8 cellular contexts compared by ENCODE assay signal in genomic region chr19:11560404-11560988, GRCh38. TPM values are rescaled to one million over a fixed set of nuclear protein-coding genes. Genes with fewer than 3 reads are reported as not detected.
DNase-seq lines count a peak whose midpoint lies in the region; ATAC-seq and TF ChIP-seq lines count a peak whose summit lies in the region.

No MANE protein-coding gene starts in this region.

- no peak overlapping the region for H3K23ac ChIP-seq in IMR-90 (ENCODE audit: low read depth, low read length)

- no peak overlapping the region for H4K5ac ChIP-seq in IMR-90 (ENCODE audit: low read depth, low read length)

- intact Hi-C loops in IMR-90 (cut with micrococcal nuclease) (loop anchor here (2.0 kb wide), 1 partner anchor 26 kb away; no protein-coding TSS in a partner anchor), Panc1 (cut with micrococcal nuclease; ENCODE audit: unreplicated experiment) (no loop called here)

- no peak overlapping the region for H2BK120ac ChIP-seq in IMR-90 (ENCODE audit: low read depth, low read length)

- H2BK5ac ChIP-seq in IMR-90 (ENCODE audit: low read depth, low read length, poor library complexity, severe bottlenecking): no peak overlapping the region

- TF ChIP-seq RAD21 in IMR-90 (IDR thresholded peaks at IDR 0.05; ENCODE audit: low read length): peak; percentile 81

- no peak overlapping the region for H3K27ac ChIP-seq in IMR-90 (ENCODE audit: insufficient read depth, low read length)
- no peak overlapping the region for H3K27ac ChIP-seq in Panc1 (ENCODE audit: low read length)

- H3K9me3 ChIP-seq in IMR-90 (ENCODE audit: control insufficient read depth, insufficient read depth, low read length) (no peaks in the 10 kb centered on the region), Panc1 (ENCODE audit: control insufficient read depth, insufficient read depth, low read depth, low read length) (no peaks in the 10 kb centered on the region)

- H2AFZ ChIP-seq in IMR-90 (replicated peaks; ENCODE audit: low read length, poor library complexity): no peak overlapping the region

- H3K14ac ChIP-seq in IMR-90 (replicated peaks; ENCODE audit: low read depth, low read length): no peak overlapping the region

- 0 out of 2 replicates have a peak overlapping the region, but pooled peaks have one; percentile 1 for H2AK5ac ChIP-seq in IMR-90 (ENCODE audit: low read depth, low read length)

- 30% methylated on average over 2 of the region's 9 CpGs; no CpG with 5 or more reads in 1 of the 2 experiments for WGBS in IMR-90 (ENCODE audit: extremely low coverage in 2 of 2, insufficient read length in 1 of 2), 2 experiments

- peaks cover 40% of the 10 kb centered on the region for H3K4me1 Mint-ChIP-seq in activated naive CD4-positive, alpha-beta T cell treated with anti-CD3 and anti-CD28 coated beads, Interleukin-2, amount 10 ng/mL, durations not matched to agents 7 days and 5 days
- peaks cover 11% of the 10 kb centered on the region for H3K4me1 Mint-ChIP-seq in glutamatergic neuron (ENCODE audit: low read depth, unreplicated experiment)

- peaks cover 28% of the 10 kb centered on the region for H4K20me1 ChIP-seq in IMR-90 (ENCODE audit: insufficient read depth, low read length)

- H3K18ac ChIP-seq in IMR-90 (ENCODE audit: low read depth, low read length): no peak overlapping the region

- H3K27me3 Mint-ChIP-seq in activated naive CD4-positive, alpha-beta T cell treated with anti-CD3 and anti-CD28 coated beads, Interleukin-2, amount 10 ng/mL, durations not matched to agents 7 days and 5 days: no peaks in the 10 kb centered on the region
- H3K27me3 Mint-ChIP-seq in glutamatergic neuron (ENCODE audit: unreplicated experiment): peaks cover 3% of the 10 kb centered on the region

- peak overlapping the region; percentile 16 for H3K27ac Mint-ChIP-seq in activated naive CD4-positive, alpha-beta T cell treated with anti-CD3 and anti-CD28 coated beads, Interleukin-2, amount 10 ng/mL, durations not matched to agents 7 days and 5 days
- H3K27ac Mint-ChIP-seq in glutamatergic neuron (ENCODE audit: unreplicated experiment): peak overlapping the region; percentile 56

- no peak for TF ChIP-seq POLR2A in IMR-90 (IDR thresholded peaks at IDR 0.05; ENCODE audit: low read depth, low read length)

- H3K9me1 ChIP-seq in IMR-90 (ENCODE audit: insufficient read depth, low read length): peaks cover 8% of the 10 kb centered on the region; the same call in 1 of the 2 replicates

- dilution Hi-C loops in IMR-90 (cut with HindIII; ENCODE audit: low sequenced_read_pairs, unreplicated experiment): no loop called here

- peak overlapping the region; percentile 24; the same call in 1 of the 2 replicates for H3K4me2 ChIP-seq in IMR-90 (ENCODE audit: low read depth, low read length)

- ATAC-seq in IMR-90 (ENCODE audit: low read depth): peak; percentile 58
- ATAC-seq in Panc1: peak; percentile 54; the same call in 1 of the 2 replicates
- no peak for ATAC-seq in GM18511 (IDR thresholded peaks at IDR 0.05; ENCODE audit: unreplicated experiment)

- in situ Hi-C loops in ACHN (cut with HindIII; ENCODE audit: low pct_ligation_motif_present, low pct_unique_long_range_greater_than_20kb, low sequenced_read_pairs): no loop called here
- in situ Hi-C loops in IMR-90 (cut with MboI; ENCODE audit: low sequenced_read_pairs): no loop called here
- in situ Hi-C loops in Panc1 (cut with HindIII; ENCODE audit: low pct_unique_long_range_greater_than_20kb, low sequenced_read_pairs): loop anchor here (25.0 kb wide), 1 partner anchor 248 kb away; no protein-coding TSS in a partner anchor

- peaks cover 6 to 41% of the 10 kb centered on the region in 2 experiments for H3K79me1 ChIP-seq in IMR-90 (ENCODE audit: low read depth in 1 of 2, low read length in 2 of 2)

- peak overlapping the region; percentile 57 for H3K4me3 Mint-ChIP-seq in activated naive CD4-positive, alpha-beta T cell treated with anti-CD3 and anti-CD28 coated beads, Interleukin-2, amount 10 ng/mL, durations not matched to agents 7 days and 5 days
- peak overlapping the region; percentile 80 for H3K4me3 Mint-ChIP-seq in glutamatergic neuron (ENCODE audit: unreplicated experiment)

- CTCF ChIA-PET in IMR-90 (lab: Yijun Ruan, JAX) (interaction anchor here (0.9 to 1.0 kb wide), 2 partner anchors 12 to 140 kb away, joined by 3 read pairs; no protein-coding TSS in a partner anchor), Panc1 (lab: Charles Lee) (no interaction called here)
- CTCF ChIA-PET in activated naive CD4-positive, alpha-beta T cell treated with anti-CD3 and anti-CD28 coated beads, Interleukin-2, amount 10 ng/mL, durations not matched to agents 7 days and 5 days (lab: Charles Lee): interaction anchor here (0.6 to 8.2 kb wide), 10 partner anchors 8 to 915 kb away, joined by 3 to 127 read pairs (median 3); no protein-coding TSS in a partner anchor

- BruUV-seq in IMR-90 (replicated peaks; lab: Mats Ljungman, UMichigan) (no TSS peak), Panc1 (replicated peaks; lab: Mats Ljungman, UMichigan) (no TSS peak)

- no peak overlapping the region for H3K9ac ChIP-seq in IMR-90 (ENCODE audit: low read depth, low read length)

- no peak overlapping the region for H2BK15ac ChIP-seq in IMR-90 (ENCODE audit: low read depth, low read length)

- peak; percentile 80 for TF ChIP-seq CTCF in GM12865 (IDR thresholded peaks at IDR 0.05; ENCODE audit: insufficient read depth, low read depth, low read length, missing control alignments)
- TF ChIP-seq CTCF in IMR-90 (conservative IDR thresholded peaks at IDR 0.05; ENCODE audit: low read depth, low read length): peak; percentile 74
- TF ChIP-seq CTCF in Panc1 (IDR thresholded peaks at IDR 0.05): peak; percentile 74
- peak; percentile 67 for TF ChIP-seq CTCF in glutamatergic neuron (IDR thresholded peaks at IDR 0.05; ENCODE audit: partially characterized antibody, unreplicated experiment)

- POLR2A ChIA-PET in IMR-90 (lab: Charles Lee; ENCODE audit: unreplicated experiment) (no interaction called here), Panc1 (lab: Charles Lee) (no interaction called here)

- H3K36me3 ChIP-seq in IMR-90 (ENCODE audit: control insufficient read depth, insufficient read depth, low read length) (peaks cover 4% of the 10 kb centered on the region), Panc1 (ENCODE audit: control insufficient read depth, insufficient read depth, low read length) (no peaks in the 10 kb centered on the region; the same call in 1 of the 2 replicates)

- H2AK9ac ChIP-seq in IMR-90 (replicated peaks; ENCODE audit: low read depth, low read length, poor library complexity): no peak overlapping the region

- H4K91ac ChIP-seq in IMR-90 (ENCODE audit: insufficient read depth, low read depth, low read length): no peak overlapping the region

- H4K8ac ChIP-seq in IMR-90 (ENCODE audit: low read depth in 2 of 2, low read length in 2 of 2): no peak overlapping the region

- H3K56ac ChIP-seq in IMR-90 (ENCODE audit: extremely low read depth, insufficient read depth, low read length): no peak overlapping the region

- H3K27me3 ChIP-seq in IMR-90 (ENCODE audit: control insufficient read depth, insufficient read depth, low read length) (no peaks in the 10 kb centered on the region), Panc1 (ENCODE audit: control insufficient read depth, insufficient read depth, low read length) (no peaks in the 10 kb centered on the region)

- H3K4me1 ChIP-seq in IMR-90 (ENCODE audit: control insufficient read depth, insufficient read depth, low read length) (no peaks in the 10 kb centered on the region), Panc1 (ENCODE audit: control insufficient read depth, insufficient read depth, low read length) (no peaks in the 10 kb centered on the region)

- H2BK20ac ChIP-seq in IMR-90 (ENCODE audit: low read depth, low read length): no peak overlapping the region

- no peak overlapping the region for H3K4ac ChIP-seq in IMR-90 (ENCODE audit: low read depth, low read length)

- H3K9me3 Mint-ChIP-seq in activated naive CD4-positive, alpha-beta T cell treated with anti-CD3 and anti-CD28 coated beads, Interleukin-2, amount 10 ng/mL, durations not matched to agents 7 days and 5 days: no peaks in the 10 kb centered on the region
- H3K9me3 Mint-ChIP-seq in glutamatergic neuron (ENCODE audit: unreplicated experiment): peaks cover 2% of the 10 kb centered on the region

- DNase-seq in ACHN: peak; percentile 58
- DNase-seq in GM12865 (ENCODE audit: low read depth): peak; percentile 93
- DNase-seq in IMR-90: peak; percentile 84
- peak; percentile 51 for DNase-seq in Panc1 (ENCODE audit: low read depth, low spot score)
- DNase-seq in activated naive CD4-positive, alpha-beta T cell treated with anti-CD3 and anti-CD28 coated beads, Interleukin-2, amount 10 ng/mL, durations not matched to agents 7 days and 5 days: peak; percentile 75
- DNase-seq in glutamatergic neuron: no peak
- DNase-seq in retina: peak; percentile 46

- peak overlapping the region; percentile 94 for H3K4me3 ChIP-seq in GM12865 (ENCODE audit: low read depth, low read length)
- no peak overlapping the region for H3K4me3 ChIP-seq in IMR-90 (ENCODE audit: insufficient read depth, low read depth, low read length)
- peak overlapping the region; percentile 77 to 80 for H3K4me3 ChIP-seq in Panc1 (ENCODE audit: low read depth in 2 of 2, low read length in 2 of 2)

- peaks cover 6% of the 10 kb centered on the region for H3K36me3 Mint-ChIP-seq in activated naive CD4-positive, alpha-beta T cell treated with anti-CD3 and anti-CD28 coated beads, Interleukin-2, amount 10 ng/mL, durations not matched to agents 7 days and 5 days
- H3K36me3 Mint-ChIP-seq in glutamatergic neuron (ENCODE audit: unreplicated experiment): no peaks in the 10 kb centered on the region

RNA-seq across cellular contexts. Expression of gene ELOF1, which starts 1.5 kb away (rescaled TPM):
- total RNA-seq in IMR-90 (2012; rRNA removed) (62.4 and 121 TPM in 2 replicates), Panc1 (2021; ENCODE audit: unreplicated experiment) (62.2 TPM), glutamatergic neuron (ENCODE audit: unreplicated experiment) (50.7 TPM)
- 96.0 and 96.8 TPM in 2 replicates for polyA plus RNA-seq in IMR-90 (2012; rRNA removed)
- polyA plus RNA-seq in IMR-90 (2012; cell fraction: cytosol; rRNA removed): 89.4 and 136 TPM in 2 replicates
- polyA plus RNA-seq in IMR-90 (2012; cell fraction: nucleus; rRNA removed; ENCODE audit: low replicate concordance): 57.0 and 72.5 TPM in 2 replicates
- 64.0 TPM for polyA plus RNA-seq in Panc1 (2012; ENCODE audit: insufficient read length)

RNA-seq across cellular contexts. Expression of gene ACP5, which starts 16.9 kb away (rescaled TPM):
- total RNA-seq in IMR-90 (2012; rRNA removed): 0.28 and 0.54 TPM in 2 replicates
- polyA plus RNA-seq in IMR-90 (2012; rRNA removed): 0.76 and 1.2 TPM in 2 replicates
- 0.73 and 1.9 TPM in 2 replicates for polyA plus RNA-seq in IMR-90 (2012; cell fraction: cytosol; rRNA removed)
- 0.78 and 1.0 TPM in 2 replicates for polyA plus RNA-seq in IMR-90 (2012; cell fraction: nucleus; rRNA removed; ENCODE audit: low replicate concordance)
- 0.85 TPM for total RNA-seq in Panc1 (2021; ENCODE audit: unreplicated experiment)
- not detected for polyA plus RNA-seq in Panc1 (2012; ENCODE audit: insufficient read length)
- not detected for total RNA-seq in glutamatergic neuron (ENCODE audit: unreplicated experiment)

RNA-seq across cellular contexts. Expression of gene CNN1, which starts 21.8 kb away (rescaled TPM):
- total RNA-seq in IMR-90 (2012; rRNA removed): 102 TPM in 2 replicates
- polyA plus RNA-seq in IMR-90 (2012; rRNA removed): 196 and 207 TPM in 2 replicates
- polyA plus RNA-seq in IMR-90 (2012; cell fraction: cytosol; rRNA removed): 132 and 257 TPM in 2 replicates
- polyA plus RNA-seq in IMR-90 (2012; cell fraction: nucleus; rRNA removed; ENCODE audit: low replicate concordance): 103 and 118 TPM in 2 replicates
- total RNA-seq in Panc1 (2021; ENCODE audit: unreplicated experiment): 0.98 TPM
- polyA plus RNA-seq in Panc1 (2012; ENCODE audit: insufficient read length): 1.6 TPM
- 2.3 TPM for total RNA-seq in glutamatergic neuron (ENCODE audit: unreplicated experiment)

RNA-seq across cellular contexts. Expression of gene ECSIT, which starts 31.6 kb away (rescaled TPM):
- total RNA-seq in IMR-90 (2012; rRNA removed) (31.9 and 42.3 TPM in 2 replicates), Panc1 (2021; ENCODE audit: unreplicated experiment) (39.4 TPM), glutamatergic neuron (ENCODE audit: unreplicated experiment) (43.2 TPM)
- polyA plus RNA-seq in IMR-90 (2012; rRNA removed): 30.5 and 31.4 TPM in 2 replicates
- 39.6 and 41.7 TPM in 2 replicates for polyA plus RNA-seq in IMR-90 (2012; cell fraction: cytosol; rRNA removed)
- polyA plus RNA-seq in IMR-90 (2012; cell fraction: nucleus; rRNA removed; ENCODE audit: low replicate concordance): 52.4 and 89.1 TPM in 2 replicates
- polyA plus RNA-seq in Panc1 (2012; ENCODE audit: insufficient read length): 60.1 TPM

RNA-seq across cellular contexts. Expression of gene ZNF627, which starts 36.8 kb away (rescaled TPM):
- total RNA-seq in IMR-90 (2012; rRNA removed): 32.8 and 34.4 TPM in 2 replicates
- 4.3 and 6.3 TPM in 2 replicates for polyA plus RNA-seq in IMR-90 (2012; rRNA removed)
- polyA plus RNA-seq in IMR-90 (2012; cell fraction: cytosol; rRNA removed): 1.3 and 1.7 TPM in 2 replicates
- 1.1 and 9.2 TPM in 2 replicates for polyA plus RNA-seq in IMR-90 (2012; cell fraction: nucleus; rRNA removed; ENCODE audit: low replicate concordance)
- total RNA-seq in Panc1 (2021; ENCODE audit: unreplicated experiment): 10.7 TPM
- 5.7 TPM for polyA plus RNA-seq in Panc1 (2012; ENCODE audit: insufficient read length)
- 48.2 TPM for total RNA-seq in glutamatergic neuron (ENCODE audit: unreplicated experiment)

Comparison
In these comparisons a context has a peak if more than half of its experiments do, and no peak if none do; other contexts are left out.
1. RNA of gene CNN1, which starts 21.8 kb away (total RNA-seq): 102 TPM in IMR-90; 2.3 TPM in glutamatergic neuron (single experiment) and 0.98 TPM in Panc1 (single experiment); every median in the first group is over 10 times any median in the second.
2. Peak in every context shown above with its lines, with median percentiles within 50 percentile points of each other: CTCF ChIP-seq.